ENCODE assay signal across 11 cellular contexts in the genomic region with DNA sequence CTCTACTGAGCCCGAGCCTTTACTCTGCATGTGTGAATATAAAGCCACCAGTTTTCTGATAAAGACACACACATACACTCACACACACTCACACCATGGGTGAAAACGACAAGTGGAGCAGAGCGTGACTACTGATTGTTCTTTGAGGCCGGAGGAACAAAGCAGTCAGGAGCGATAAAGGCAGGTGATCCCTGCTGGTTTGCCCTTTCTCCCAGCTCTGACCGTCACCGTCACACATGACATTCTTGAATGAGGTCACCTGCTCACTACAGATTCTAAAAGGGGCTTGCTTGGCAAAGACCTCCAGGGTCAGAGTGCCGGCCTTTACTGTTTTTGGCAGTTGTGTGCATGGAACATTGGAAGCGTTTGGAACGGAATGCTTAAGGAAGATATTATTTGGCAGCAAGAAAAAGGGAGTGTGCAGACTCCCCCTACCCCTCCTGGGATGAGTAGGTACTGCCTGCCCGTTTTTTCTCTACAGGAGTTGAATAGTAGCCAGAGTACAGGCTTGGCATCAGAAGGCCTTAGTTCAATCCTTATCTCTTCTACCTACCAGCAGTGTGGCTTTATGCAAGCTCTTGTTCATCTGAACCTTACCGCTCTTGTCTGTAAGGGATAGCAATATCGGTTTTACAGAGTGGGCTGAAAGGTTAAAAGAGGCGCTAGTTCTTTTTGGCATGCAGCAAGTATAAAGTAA.
DNase-seq lines count a peak whose midpoint lies in the region; TF ChIP-seq lines count a peak whose summit lies in the region.
"Had no signal": no experiment of that assay in that cellular context is flagged by ENCODE, and none has a peak within 500 bp of the region (broad histone marks: within the 10 kb centered on the region; RNA-seq: fewer than 3 reads in every experiment).

No MANE protein-coding gene starts in this region.

- no peak overlapping the region for H3K4me3 ChIP-seq in ectodermal cell (ENCODE audit: insufficient read depth, low read depth, low read length)
- H3K4me3 ChIP-seq in muscle layer of colon (ENCODE audit: low read depth in 1 of 2, low read length in 2 of 2) = no peak overlapping the region
- H3K4me3 ChIP-seq: upper lobe of right lung had no signal

- no peak overlapping the region for H3K9ac ChIP-seq in muscle layer of colon (ENCODE audit: low read length)

- H3K27ac Mint-ChIP-seq in type B pancreatic cell (peak overlapping the region; percentile 95), chondrocyte (ENCODE audit: unreplicated experiment) (no peak overlapping the region)

- peaks cover 5% of the 10 kb centered on the region for H3K36me3 ChIP-seq in ectodermal cell (ENCODE audit: control insufficient read depth, insufficient read depth, low read length)
- H3K36me3 ChIP-seq in muscle layer of colon (ENCODE audit: insufficient read depth, low read length) = peaks cover 14% of the 10 kb centered on the region
- H3K36me3 ChIP-seq: upper lobe of right lung had no signal

- peak; percentile 47 for DNase-seq in NCI-H2227 (lab: John Stamatoyannopoulos, UW; ENCODE audit: unreplicated experiment)
- no peak for DNase-seq in NCI-H2227 treated with DMSO at 0.1 percent for 48 hours (lab: John Stamatoyannopoulos, UW)
- no peak for DNase-seq in type B pancreatic cell (ENCODE audit: extremely low spot score, unreplicated experiment)
- DNase-seq in chondrocyte (ENCODE audit: low spot score) = no peak
- DNase-seq in stimulated activated naive CD4-positive, alpha-beta T cell treated with Interleukin-2 at 50 U/mL for 16 hours (lab: John Stamatoyannopoulos, UW) = no peak
- DNase-seq in globus pallidus (ENCODE audit: low spot score) = no peak
- DNase-seq: 8988T, amniotic stem cell, upper lobe of right lung had no signal

- H3K9me3 Mint-ChIP-seq in type B pancreatic cell (no peaks in the 10 kb centered on the region), chondrocyte (ENCODE audit: low read depth) (no peaks in the 10 kb centered on the region)

- H3K27me3 Mint-ChIP-seq in type B pancreatic cell (no peaks in the 10 kb centered on the region), chondrocyte (ENCODE audit: low read depth) (no peaks in the 10 kb centered on the region)

- H3K27me3 ChIP-seq in ectodermal cell (ENCODE audit: control insufficient read depth, insufficient read depth, low read length, poor library complexity, severe bottlenecking) = no peaks in the 10 kb centered on the region
- no peaks in the 10 kb centered on the region for H3K27me3 ChIP-seq in muscle layer of colon (ENCODE audit: control insufficient read depth in 1 of 2, insufficient read depth in 2 of 2, low read length in 2 of 2)
- H3K27me3 ChIP-seq: upper lobe of right lung had no signal

- TF ChIP-seq CTCF in type B pancreatic cell (conservative IDR thresholded peaks at IDR 0.05) (peak; percentile 41), chondrocyte (IDR thresholded peaks at IDR 0.05) (no peak)

- peaks cover 65% of the 10 kb centered on the region for H3K36me3 Mint-ChIP-seq in type B pancreatic cell
- H3K36me3 Mint-ChIP-seq in chondrocyte (ENCODE audit: low read depth) = no peaks in the 10 kb centered on the region

- peaks cover 79% of the 10 kb centered on the region for H3K4me1 Mint-ChIP-seq in type B pancreatic cell (ENCODE audit: unreplicated experiment)
- H3K4me1 Mint-ChIP-seq in chondrocyte (ENCODE audit: low read depth) = peaks cover 18% of the 10 kb centered on the region

- peaks cover 48% of the 10 kb centered on the region for H3K4me1 ChIP-seq in ectodermal cell (ENCODE audit: control insufficient read depth, insufficient read depth, low read length)
- H3K4me1 ChIP-seq in muscle layer of colon (ENCODE audit: insufficient read depth, low read length) = peaks cover 74% of the 10 kb centered on the region

- H3K27ac ChIP-seq in ectodermal cell (ENCODE audit: insufficient read depth, low read depth, low read length, poor library complexity, severe bottlenecking) (peak overlapping the region; percentile 81), muscle layer of colon (ENCODE audit: low read depth, low read length) (peak overlapping the region; percentile 62)
- H3K27ac ChIP-seq: upper lobe of right lung had no signal

- H3K9me3 ChIP-seq in ectodermal cell (ENCODE audit: control insufficient read depth, low read length) (no peaks in the 10 kb centered on the region), muscle layer of colon (ENCODE audit: low read length) (no peaks in the 10 kb centered on the region)
- H3K9me3 ChIP-seq: upper lobe of right lung had no signal

- H3K4me3 Mint-ChIP-seq in type B pancreatic cell (peak overlapping the region; percentile 48), chondrocyte (ENCODE audit: unreplicated experiment) (no peak overlapping the region)

- 80 to 81% methylated on average over 14 of the region's 14 CpGs for WGBS in ectodermal cell, 2 experiments
